ENCODE assay signal across 17 cellular contexts in the genomic region with DNA sequence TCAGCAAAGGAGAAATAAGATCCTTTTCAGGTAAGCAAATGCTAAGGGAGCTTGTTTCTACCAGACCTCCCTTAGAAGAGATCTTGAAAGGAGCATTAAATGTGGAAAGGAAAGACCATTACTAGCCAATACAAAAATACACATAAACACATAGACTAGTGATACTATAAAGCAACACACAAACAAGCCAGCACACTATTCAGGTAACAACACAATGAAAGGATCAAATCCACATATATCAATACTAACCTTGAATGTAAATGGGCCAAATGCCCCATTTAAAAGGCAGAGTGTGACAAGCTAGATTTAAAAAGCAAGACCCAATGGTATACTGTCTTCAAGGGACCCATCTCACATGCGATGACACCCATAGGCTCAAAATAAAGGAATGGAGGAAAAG.
"Had no signal": no experiment of that assay in that cellular context is flagged by ENCODE, and none has a peak within 500 bp of the region (broad histone marks: within the 10 kb centered on the region; RNA-seq: fewer than 3 reads in every experiment).

No MANE protein-coding gene starts in this region.

- H3K9me3 ChIP-seq: testis, upper lobe of left lung, upper lobe of right lung, uterus, vagina had no signal

- H3K36me3 ChIP-seq: stomach, suprapubic skin, thoracic aorta, thyroid gland, tibial artery, tibial nerve, transverse colon, upper lobe of left lung, upper lobe of right lung, uterus, vagina had no signal

- H3K27ac ChIP-seq: stomach, suprapubic skin, testis, thoracic aorta, thyroid gland, tibial artery, tibial nerve, transverse colon, upper lobe of left lung, upper lobe of right lung, uterus, vagina had no signal

- H3K4me3 ChIP-seq: stomach, suprapubic skin, testis, thoracic aorta, thyroid gland, tibial artery, tibial nerve, transverse colon, upper lobe of left lung, upper lobe of right lung, uterus, vagina had no signal

- H3K4me1 ChIP-seq: stomach, suprapubic skin, testis, thyroid gland, tibial artery, tibial nerve, transverse colon, upper lobe of left lung, upper lobe of right lung, uterus, vagina had no signal

- ATAC-seq: stimulated activated effector memory CD8-positive, alpha-beta T cell treated with anti-CD3 and anti-CD28 coated beads, Interleukin-12 subunit alpha, Interleukin-12 subunit beta, amount 100 ng/mL, for 72 hours; stimulated activated memory B cell treated with anti-CD40 and anti-IgM and Interleukin-4, amounts not matched to agents 10 μg/mL and 1 μg/mL and 100 μg/mL, for 72 hours; stimulated activated naive B cell treated with anti-CD40 and anti-IgM and Interleukin-4, amounts not matched to agents 10 μg/mL and 1 μg/mL and 100 μg/mL, for 72 hours; stimulated activated naive CD8-positive, alpha-beta T cell treated with anti-CD3 and anti-CD28 coated beads, Interleukin-15, amount 100 ng/mL, for 72 hours; stimulated activated naive CD8-positive, alpha-beta T cell treated with anti-CD3 and anti-CD28 coated beads, Interleukin-15, Interleukin-2, amounts not matched to agents 100 U/mL and 50 U/mL, for 24 hours; upper lobe of right lung had no signal
